Comparison of ENCODE assay signal across 8 cellular contexts in genomic region chr14:55272922-55273321, GRCh38. TPM values are rescaled to one million over a fixed set of nuclear protein-coding genes. Genes with fewer than 3 reads are reported as not detected.
A peak's percentile ranks its signal among the peaks of the same experiment; 100 is the strongest.
DNase-seq lines count a peak whose midpoint lies in the region; ATAC-seq and TF ChIP-seq lines count a peak whose summit lies in the region.

No MANE protein-coding gene starts in this region.

- CTCF ChIA-PET in CD8-positive, alpha-beta T cell (lab: Charles Lee), result interaction anchor here (1.0 to 4.8 kb wide), 5 partner anchors 10 to 81 kb away, joined by 3 to 29 read pairs (median 8); no protein-coding TSS in a partner anchor

- peaks cover 17% of the 10 kb centered on the region for H3K4me1 ChIP-seq in CD8-positive, alpha-beta T cell (ENCODE audit: insufficient read depth, low read length)
- peaks cover 5% of the 10 kb centered on the region; the same call in 1 of the 2 replicates for H3K4me1 ChIP-seq in MM.1S (ENCODE audit: low read length)

- H3K4me3 Mint-ChIP-seq in CD8-positive, alpha-beta T cell, result peak overlapping the region; percentile 86
- H3K4me3 Mint-ChIP-seq in dendritic cell treated with granulocyte-macrophage colony-stimulating factor and Interleukin-4, amounts not matched to agents 40 ng/mL and 50 ng/mL, for 4 days, result peak overlapping the region; percentile 39

- ATAC-seq in CD8-positive, alpha-beta T cell, result no peak

- intact Hi-C loops in CD8-positive, alpha-beta T cell (cut with DNase I, micrococcal nuclease), result loop anchor here (2.0 to 10.0 kb wide), 12 partner anchors 64 to 1992 kb away; partner anchors contain the start of genes GCH1 (in 2 of the 2), KTN1 (in 2 of the 2), PELI2 (in 2 of the 2) and AP5M1 (in 1 of the 2)
- intact Hi-C loops in dendritic cell treated with granulocyte-macrophage colony-stimulating factor and Interleukin-4, amounts not matched to agents 40 ng/mL and 50 ng/mL, for 4 days (cut with micrococcal nuclease), result loop anchor here (10.0 kb wide), 1 partner anchor 218 kb away; the partner anchor contains the start of gene MAPK1IP1L

- H3K36me3 Mint-ChIP-seq in CD8-positive, alpha-beta T cell, result peaks cover 9% of the 10 kb centered on the region
- H3K36me3 Mint-ChIP-seq in dendritic cell treated with granulocyte-macrophage colony-stimulating factor and Interleukin-4, amounts not matched to agents 40 ng/mL and 50 ng/mL, for 4 days (ENCODE audit: low read depth), result no peaks in the 10 kb centered on the region

- H3K9me3 ChIP-seq in CD8-positive, alpha-beta T cell (ENCODE audit: low read length), result no peaks in the 10 kb centered on the region
- H3K9me3 ChIP-seq in MM.1S (replicated peaks; ENCODE audit: insufficient read depth, low read length) (no peaks in the 10 kb centered on the region), neural cell (ENCODE audit: low read length) (no peaks in the 10 kb centered on the region)

- no peak overlapping the region for H2AFZ ChIP-seq in MM.1S (ENCODE audit: low read length)
- H2AFZ ChIP-seq in neural cell (ENCODE audit: low read depth, low read length), result no peak overlapping the region

- H3F3A ChIP-seq in MM.1S (ENCODE audit: insufficient read depth, low read length) (peaks cover 6% of the 10 kb centered on the region; the same call in 1 of the 2 replicates), neural cell (ENCODE audit: insufficient read depth, low read length, poor library complexity, severe bottlenecking) (no peaks in the 10 kb centered on the region)

- H3K27me3 ChIP-seq in CD8-positive, alpha-beta T cell (ENCODE audit: insufficient read depth, low read length), result no peaks in the 10 kb centered on the region
- H3K27me3 ChIP-seq in MM.1S (replicated peaks; ENCODE audit: insufficient read depth, low read length), result no peaks in the 10 kb centered on the region
- H3K27me3 ChIP-seq in neural cell (ENCODE audit: insufficient read depth, low read depth, low read length), result no peaks in the 10 kb centered on the region

- peaks cover 57% of the 10 kb centered on the region for H3K4me1 Mint-ChIP-seq in CD8-positive, alpha-beta T cell (ENCODE audit: low read depth)
- peaks cover 52% of the 10 kb centered on the region for H3K4me1 Mint-ChIP-seq in dendritic cell treated with granulocyte-macrophage colony-stimulating factor and Interleukin-4, amounts not matched to agents 40 ng/mL and 50 ng/mL, for 4 days (ENCODE audit: low read depth)

- POLR2A ChIA-PET in CD8-positive, alpha-beta T cell (lab: Charles Lee), result interaction anchor here (0.7 to 1.1 kb wide), 5 partner anchors 35 to 82 kb away, joined by 3 to 4 read pairs (median 3); no protein-coding TSS in a partner anchor

- no peak for TF ChIP-seq EP300 in neural cell (conservative IDR thresholded peaks at IDR 0.05; ENCODE audit: poor library complexity, severe bottlenecking)

- H3K27ac Mint-ChIP-seq in CD8-positive, alpha-beta T cell, result peak overlapping the region; percentile 88
- H3K27ac Mint-ChIP-seq in dendritic cell treated with granulocyte-macrophage colony-stimulating factor and Interleukin-4, amounts not matched to agents 40 ng/mL and 50 ng/mL, for 4 days, result peak overlapping the region; percentile 94

- no peak overlapping the region for H3K4me3 ChIP-seq in CD8-positive, alpha-beta T cell (ENCODE audit: low read depth, low read length)
- H3K4me3 ChIP-seq in MM.1S (ENCODE audit: low read length), result no peak overlapping the region
- peak overlapping the region; percentile 96 for H3K4me3 ChIP-seq in neural cell (ENCODE audit: low read length)

- TF ChIP-seq CTCF in CD8-positive, alpha-beta T cell (IDR thresholded peaks at IDR 0.05), result no peak
- TF ChIP-seq CTCF in MM.1S (IDR thresholded peaks at IDR 0.05; ENCODE audit: low read length) (no peak), neural cell (IDR thresholded peaks at IDR 0.05; ENCODE audit: poor library complexity, severe bottlenecking) (no peak)

- H4K20me1 ChIP-seq in MM.1S (ENCODE audit: insufficient read depth, low read length) (no peaks in the 10 kb centered on the region), neural cell (ENCODE audit: insufficient read depth) (no peaks in the 10 kb centered on the region)

- H3K4me2 ChIP-seq in MM.1S (ENCODE audit: low read depth, low read length) (peak overlapping the region; percentile 55; the same call in 1 of the 2 replicates), neural cell (ENCODE audit: low read length) (peak overlapping the region; percentile 61)

- H3K9me3 Mint-ChIP-seq in CD8-positive, alpha-beta T cell, result no peaks in the 10 kb centered on the region
- no peaks in the 10 kb centered on the region for H3K9me3 Mint-ChIP-seq in dendritic cell treated with granulocyte-macrophage colony-stimulating factor and Interleukin-4, amounts not matched to agents 40 ng/mL and 50 ng/mL, for 4 days

- H3K79me2 ChIP-seq in MM.1S (ENCODE audit: low read length) (peaks cover 56% of the 10 kb centered on the region), neural cell (replicated peaks; ENCODE audit: insufficient read depth, low read length) (peaks cover 45% of the 10 kb centered on the region)

- no peak for DNase-seq in CD8-positive, alpha-beta T cell
- DNase-seq in MM.1S (no peak), cerebellum (ENCODE audit: low spot score) (no peak), C1 segment of cervical spinal cord (lab: John Stamatoyannopoulos, UW) (no peak), AG08396 (ENCODE audit: low spot score) (no peak)
- no peak for DNase-seq in activated CD4-positive, CD25-positive, alpha-beta regulatory T cell (lab: John Stamatoyannopoulos, UW)

- no peak overlapping the region for H3K9ac ChIP-seq in MM.1S (ENCODE audit: low read length)
- H3K9ac ChIP-seq in neural cell (ENCODE audit: low read length), result no peak overlapping the region

- no peak for TF ChIP-seq RAD21 in neural cell (conservative IDR thresholded peaks at IDR 0.05)

- H3K27me3 Mint-ChIP-seq in CD8-positive, alpha-beta T cell (ENCODE audit: low read depth), result no peaks in the 10 kb centered on the region
- H3K27me3 Mint-ChIP-seq in dendritic cell treated with granulocyte-macrophage colony-stimulating factor and Interleukin-4, amounts not matched to agents 40 ng/mL and 50 ng/mL, for 4 days, result no peaks in the 10 kb centered on the region

- H3K9me2 ChIP-seq in MM.1S (replicated peaks; ENCODE audit: insufficient read depth, low read length) (no peaks in the 10 kb centered on the region), neural cell (ENCODE audit: insufficient read depth, low read length) (no peaks in the 10 kb centered on the region)

- H3K36me3 ChIP-seq in CD8-positive, alpha-beta T cell (ENCODE audit: insufficient read depth, low read length), result no peaks in the 10 kb centered on the region
- H3K36me3 ChIP-seq in MM.1S (replicated peaks; ENCODE audit: insufficient read depth, low read length) (no peaks in the 10 kb centered on the region), neural cell (ENCODE audit: insufficient read depth, low read length) (no peaks in the 10 kb centered on the region)

- H3K27ac ChIP-seq in CD8-positive, alpha-beta T cell (ENCODE audit: low read depth, low read length), result no peak overlapping the region
- H3K27ac ChIP-seq in MM.1S (ENCODE audit: low read length) (no peak overlapping the region), neural cell (ENCODE audit: low read length) (no peak overlapping the region)

TF ChIP-seq in neural cell, 6 proteins besides CTCF, POLR2A, EP300 and RAD21:
- TF ChIP-seq REST (IDR thresholded peaks at IDR 0.05; ENCODE audit: borderline replicate concordance) (no peak), EZH2 (IDR thresholded peaks at IDR 0.05; ENCODE audit: borderline replicate concordance, insufficient read depth, low read length, poor library complexity, severe bottlenecking) (no peak), POLR2AphosphoS5 (IDR thresholded peaks at IDR 0.05) (no peak), MXI1 (conservative IDR thresholded peaks at IDR 0.05; ENCODE audit: poor library complexity, severe bottlenecking) (no peak), SMC3 (conservative IDR thresholded peaks at IDR 0.05; ENCODE audit: poor library complexity) (no peak), TAF1 (IDR thresholded peaks at IDR 0.05; ENCODE audit: low read depth) (no peak)

RNA-seq across cellular contexts. Expression of gene FBXO34, which starts 1.7 kb away (rescaled TPM):
- 10 to 100 TPM; 42.6 to 46.3 TPM for total RNA-seq in CD8-positive, alpha-beta T cell
- 29.9 and 34.2 TPM in 2 replicates for polyA plus RNA-seq in neural cell
- 62.0 and 65.0 TPM in 2 replicates for polyA minus RNA-seq in neural cell
- total RNA-seq in cerebellum, result 29.5 TPM
